ENCODE assay signal across 19 cellular contexts in the genomic region with DNA sequence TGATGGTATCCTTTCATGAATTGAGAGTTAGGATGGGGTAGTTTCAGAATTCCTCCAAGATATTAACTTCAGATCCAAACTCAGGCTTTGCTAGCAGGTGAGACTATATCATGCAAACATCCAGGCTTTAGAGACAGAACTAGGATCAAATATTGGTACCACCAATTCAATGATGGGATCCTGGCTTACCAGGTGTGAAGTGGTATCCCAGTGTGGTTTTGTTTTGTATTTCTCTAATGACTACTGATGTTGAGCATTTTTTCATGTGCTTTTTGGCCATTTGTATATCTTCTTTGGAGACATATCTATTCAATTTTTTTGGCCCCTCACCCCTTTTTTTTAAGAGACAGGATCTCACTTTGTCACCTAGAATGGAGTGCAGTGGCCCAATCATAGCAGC. TPM values are rescaled to one million over a fixed set of nuclear protein-coding genes. Genes with fewer than 3 reads are reported as not detected.
"Had no signal": no experiment of that assay in that cellular context is flagged by ENCODE, and none has a peak within 500 bp of the region (broad histone marks: within the 10 kb centered on the region; RNA-seq: fewer than 3 reads in every experiment).

No MANE protein-coding gene starts in this region.

- H3K27ac ChIP-seq: foreskin keratinocyte, ovary, tibial artery, upper lobe of right lung had no signal

- H3K4me3 ChIP-seq: heart left ventricle, lung, ovary, tibial artery, upper lobe of right lung, vagina had no signal

- DNase-seq: erythroblast; foreskin keratinocyte; hippocampal formation; left colon; left ventricle myocardium superior; mesendoderm; naive thymus-derived CD4-positive, alpha-beta T cell; ovary; right cardiac atrium; stimulated activated CD4-positive, alpha-beta T cell treated with anti-CD3 and anti-CD28 coated beads, Interleukin-4, amount 100 ng/mL, for 1 hour; stimulated activated CD8-positive, alpha-beta memory T cell treated with anti-CD3 and anti-CD28 coated beads, Interleukin-4, amount 100 ng/mL, for 48 hours; stimulated activated naive CD8-positive, alpha-beta T cell treated with anti-CD3 and anti-CD28 coated beads, Interleukin-15, Interleukin-2, amounts not matched to agents 100 U/mL and 50 U/mL, for 24 hours; tibial artery; upper lobe of right lung had no signal

- H3K9me3 ChIP-seq: heart left ventricle, ovary, tibial artery, upper lobe of right lung, vagina had no signal

- ATAC-seq: foreskin keratinocyte; heart left ventricle; left colon; left ventricle myocardium superior; naive thymus-derived CD4-positive, alpha-beta T cell; right cardiac atrium; stimulated activated effector memory CD8-positive, alpha-beta T cell treated with anti-CD3 and anti-CD28 coated beads, Interleukin-12 subunit alpha, Interleukin-12 subunit beta, amount 100 ng/mL, for 72 hours; stimulated activated naive CD8-positive, alpha-beta T cell treated with anti-CD3 and anti-CD28 coated beads, Interleukin-15, Interleukin-2, amounts not matched to agents 100 U/mL and 50 U/mL, for 24 hours; upper lobe of right lung had no signal

- H3K27me3 ChIP-seq: foreskin keratinocyte, heart left ventricle, ovary, tibial artery, upper lobe of right lung, vagina had no signal

- H3K36me3 ChIP-seq: heart left ventricle, ovary, tibial artery, upper lobe of right lung, vagina had no signal

RNA-seq across cellular contexts. Expression of gene DRC3, which starts 57.5 kb away (rescaled TPM):
- total RNA-seq: mononuclear cell had no signal
